Comparison of ENCODE assay signal across 24 cellular contexts in the genomic region with DNA sequence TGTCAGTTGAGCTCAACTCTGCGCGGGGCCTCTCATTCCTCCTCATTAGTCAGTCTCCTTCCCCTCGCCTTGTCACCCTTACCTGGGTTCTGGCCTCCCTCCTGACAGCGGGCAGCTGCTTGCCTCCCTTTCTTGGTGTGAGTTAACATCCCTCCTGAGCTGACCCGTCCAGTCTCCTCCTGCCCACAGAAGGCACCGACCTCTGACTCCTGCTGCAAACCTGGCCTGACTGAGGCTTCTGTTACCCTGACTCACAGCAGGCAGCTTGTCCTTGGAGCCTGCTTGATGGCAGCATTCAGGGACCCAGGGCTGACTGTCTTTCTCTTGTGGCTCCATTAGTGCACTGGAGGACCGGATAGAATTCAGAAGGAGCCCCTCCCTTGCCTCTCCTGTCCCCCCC. TPM values are rescaled to one million over a fixed set of nuclear protein-coding genes. Genes with fewer than 3 reads are reported as not detected.
"Had no signal": no experiment of that assay in that cellular context is flagged by ENCODE, and none has a peak within 500 bp of the region (broad histone marks: within the 10 kb centered on the region; RNA-seq: fewer than 3 reads in every experiment).

No MANE protein-coding gene starts in this region.

- H3K9me3 ChIP-seq: breast epithelium, colonic mucosa, esophagus muscularis mucosa, stomach, suprapubic skin, transverse colon, uterus had no signal

- H3K27ac ChIP-seq: breast epithelium, colonic mucosa, esophagus muscularis mucosa, stomach, suprapubic skin, transverse colon, uterus, VCaP had no signal

- H3K36me3 Mint-ChIP-seq: activated naive CD4-positive, alpha-beta T cell treated with anti-CD3 and anti-CD28 coated beads, Interleukin-2, amount 50 U/mL, for 24 hours had no signal

- DNase-seq: activated CD4-positive, alpha-beta T cell treated with anti-CD3 and anti-CD28 coated beads, Interleukin-2, amount 10 ng/mL, durations not matched to agents 7 days and 5 days; activated CD4-positive, CD25-positive, alpha-beta regulatory T cell treated with anti-CD3 and anti-CD28 coated beads, Interleukin-2, amount 50 U/mL, for 72 hours; activated CD8-positive, alpha-beta T cell treated with anti-CD3 and anti-CD28 coated beads, Interleukin-2, amount 10 ng/mL, durations not matched to agents 7 days and 5 days; activated gamma-delta T cell; colonic mucosa; head of caudate nucleus; hypothalamus; left cardiac atrium; mesenchymal stem cell; occipital lobe; stimulated activated CD4-positive, alpha-beta T cell treated with anti-CD3 and anti-CD28 coated beads, Interleukin-12 subunit alpha, Interleukin-12 subunit beta, amount 100 ng/mL, for 4 hours; stomach; transverse colon; uterus had no signal

- H3K36me3 ChIP-seq: breast epithelium, colonic mucosa, esophagus muscularis mucosa, stomach, suprapubic skin, transverse colon, uterus had no signal

- H3K27me3 ChIP-seq: breast epithelium, colonic mucosa, suprapubic skin, uterus had no signal

- H3K4me3 Mint-ChIP-seq: activated CD4-positive, alpha-beta T cell treated with anti-CD3 and anti-CD28 coated beads, Interleukin-2, amount 10 ng/mL, durations not matched to agents 7 days and 5 days; activated CD8-positive, alpha-beta T cell treated with anti-CD3 and anti-CD28 coated beads, Interleukin-2, amount 10 ng/mL, durations not matched to agents 7 days and 5 days; activated naive CD4-positive, alpha-beta T cell treated with anti-CD3 and anti-CD28 coated beads, Interleukin-2, amount 50 U/mL, for 24 hours; activated T-helper 1 cell treated with anti-CD3 and anti-CD28 coated beads, Interleukin-12 subunit alpha, Interleukin-12 subunit beta, Interleukin-2, Interleukin-4 antibody, amounts not matched to agents 30 ng/mL and 10 ng/mL and 1 ng/mL, durations not matched to agents 14 hours and 24 hours and 36 hours; central memory CD8-positive, alpha-beta T cell had no signal

- H3K9me3 Mint-ChIP-seq: activated CD4-positive, alpha-beta T cell treated with anti-CD3 and anti-CD28 coated beads, Interleukin-2, amount 10 ng/mL, durations not matched to agents 7 days and 5 days; activated naive CD4-positive, alpha-beta T cell treated with anti-CD3 and anti-CD28 coated beads, Interleukin-2, amount 50 U/mL, for 24 hours; activated T-helper 1 cell treated with anti-CD3 and anti-CD28 coated beads, Interleukin-12 subunit alpha, Interleukin-12 subunit beta, Interleukin-2, Interleukin-4 antibody, amounts not matched to agents 30 ng/mL and 10 ng/mL and 1 ng/mL, durations not matched to agents 14 hours and 24 hours and 36 hours; central memory CD8-positive, alpha-beta T cell; nephron had no signal

- H3K4me3 ChIP-seq: breast epithelium, colonic mucosa, esophagus muscularis mucosa, stomach, suprapubic skin, transverse colon, uterus had no signal

- H3K4me1 Mint-ChIP-seq: activated naive CD4-positive, alpha-beta T cell treated with anti-CD3 and anti-CD28 coated beads, Interleukin-2, amount 50 U/mL, for 24 hours; central memory CD8-positive, alpha-beta T cell had no signal

- ATAC-seq: activated CD8-positive, alpha-beta T cell treated with anti-CD3 and anti-CD28 coated beads, Interleukin-2, amount 10 ng/mL, durations not matched to agents 7 days and 5 days; left cardiac atrium had no signal

- H3K27ac Mint-ChIP-seq: activated CD4-positive, alpha-beta T cell treated with anti-CD3 and anti-CD28 coated beads, Interleukin-2, amount 10 ng/mL, durations not matched to agents 7 days and 5 days; activated CD8-positive, alpha-beta T cell treated with anti-CD3 and anti-CD28 coated beads, Interleukin-2, amount 10 ng/mL, durations not matched to agents 7 days and 5 days; activated naive CD4-positive, alpha-beta T cell treated with anti-CD3 and anti-CD28 coated beads, Interleukin-2, amount 50 U/mL, for 24 hours; activated T-helper 1 cell treated with anti-CD3 and anti-CD28 coated beads, Interleukin-12 subunit alpha, Interleukin-12 subunit beta, Interleukin-2, Interleukin-4 antibody, amounts not matched to agents 30 ng/mL and 10 ng/mL and 1 ng/mL, durations not matched to agents 14 hours and 24 hours and 36 hours; progenitor cell of endocrine pancreas had no signal

- H3K4me1 ChIP-seq: breast epithelium, colonic mucosa, esophagus muscularis mucosa, stomach, suprapubic skin, transverse colon, uterus had no signal

RNA-seq across cellular contexts. Expression of a gene that starts 45.3 kb away (rescaled TPM):
- total RNA-seq: activated CD4-positive, alpha-beta T cell treated with anti-CD3 and anti-CD28 coated beads, Interleukin-2, amount 10 ng/mL, durations not matched to agents 7 days and 5 days; activated CD8-positive, alpha-beta T cell treated with anti-CD3 and anti-CD28 coated beads, Interleukin-2, amount 10 ng/mL, durations not matched to agents 7 days and 5 days; progenitor cell of endocrine pancreas; stomach; T-helper 2 cell treated with Interferon-gamma antibody and Interleukin-4, amounts not matched to agents 100 ng/mL and 5 ng/mL, for 36 hours had no signal
